In genomic region chr19:52923782-52924593, GRCh38 we compare ENCODE assay signal across 8 cellular contexts. TPM values are rescaled to one million over a fixed set of nuclear protein-coding genes. Genes with fewer than 3 reads are reported as not detected.
A peak's percentile ranks its signal among the peaks of the same experiment; 100 is the strongest.
DNase-seq lines count a peak whose midpoint lies in the region; ATAC-seq, FAIRE-seq and TF ChIP-seq lines count a peak whose summit lies in the region.

No MANE protein-coding gene starts in this region.

- H4K8ac ChIP-seq in H1 (ENCODE audit: extremely low read depth, insufficient read depth, low read length), result no peak overlapping the region

- H3K56ac ChIP-seq in H1 (replicated peaks; ENCODE audit: insufficient read length, low read depth, low read length), result no peak overlapping the region

- no peaks in the 10 kb centered on the region for H3K79me1 ChIP-seq in H1 (ENCODE audit: low read depth, low read length)

- intact Hi-C loops in Panc1 (cut with micrococcal nuclease; ENCODE audit: unreplicated experiment), result no loop called here

- H3K27ac ChIP-seq in Panc1 (ENCODE audit: low read length), result peak overlapping the region; percentile 77
- no peak overlapping the region for H3K27ac ChIP-seq in H1 (ENCODE audit: low read depth, low read length)

- H3K9ac ChIP-seq in H1 (replicated peaks in 1 of 4; ENCODE audit: extremely low read depth in 1 of 4, low read depth in 3 of 4, low read length in 3 of 4), result no peak overlapping the region

- in situ Hi-C loops in Panc1 (cut with HindIII; ENCODE audit: low pct_unique_long_range_greater_than_20kb, low sequenced_read_pairs), result no loop called here

- POLR2A ChIA-PET in Panc1 (lab: Charles Lee) (no interaction called here), H1 (lab: Charles Lee; ENCODE audit: partially characterized antibody) (interaction anchor here (0.6 to 1.9 kb wide), 7 partner anchors 13 to 313 kb away, joined by 3 to 5 read pairs (median 4); partner anchors contain the start of gene ZNF320)

- H3K4me1 ChIP-seq in Panc1 (ENCODE audit: control insufficient read depth, insufficient read depth, low read length), result peaks cover 5% of the 10 kb centered on the region; the same call in 1 of the 2 replicates
- H3K4me1 ChIP-seq in H1 (replicated peaks in 1 of 4; ENCODE audit: control insufficient read depth in 3 of 4, insufficient read depth in 4 of 4, low read length in 3 of 4), result peaks cover 0 to 8% (median 4%) of the 10 kb centered on the region in 4 experiments; a peak in 3 of 7 replicates

- TF ChIP-seq POLR2A in H1 (IDR thresholded peaks at IDR 0.05; ENCODE audit: control extremely low read depth in 1 of 2, low read depth in 2 of 2, low read length in 2 of 2), result no peak

- 0 out of 2 replicates have a peak overlapping the region, but pooled peaks have one; percentile 32 for H3K18ac ChIP-seq in H1 (ENCODE audit: extremely low read depth, low read length)

- H2BK120ac ChIP-seq in H1 (replicated peaks; ENCODE audit: low read depth, low read length), result no peak overlapping the region

- TF ChIP-seq CTCF in Panc1 (IDR thresholded peaks at IDR 0.05) (no peak), H1 (IDR thresholded peaks at IDR 0.05; ENCODE audit: control extremely low read depth in 1 of 3, insufficient read depth in 1 of 3, low read depth in 1 of 3, low read length in 3 of 3) (no peak)

- peak; percentile 57 for ATAC-seq in Panc1
- ATAC-seq in GM18907 (IDR thresholded peaks at IDR 0.05; ENCODE audit: unreplicated experiment), result no peak

- H4K20me1 ChIP-seq in H1 (replicated peaks in 1 of 2; ENCODE audit: control insufficient read depth in 1 of 2, insufficient read depth in 2 of 2, low read length in 2 of 2), result peaks cover 0 to 1% of the 10 kb centered on the region in 2 experiments

- no peak overlapping the region for H2BK20ac ChIP-seq in H1 (ENCODE audit: low read length)

- H3K36me3 ChIP-seq in Panc1 (ENCODE audit: control insufficient read depth, insufficient read depth, low read length) (peaks cover 2% of the 10 kb centered on the region; the same call in 1 of the 2 replicates), H1 (ENCODE audit: control insufficient read depth in 2 of 4, insufficient read depth in 4 of 4, low read length in 3 of 4) (peaks cover 0 to 12% (median 5%) of the 10 kb centered on the region in 4 experiments; a peak in 5 of 8 replicates)

- H3K79me2 ChIP-seq in H1 (ENCODE audit: control insufficient read depth in 1 of 2, insufficient read depth in 2 of 2, low read length in 2 of 2), result no peaks in the 10 kb centered on the region

- H3K9me3 ChIP-seq in Panc1 (ENCODE audit: control insufficient read depth, insufficient read depth, low read depth, low read length) (no peaks in the 10 kb centered on the region), H1 (ENCODE audit: insufficient read depth in 2 of 2, low read depth in 1 of 2, low read length in 1 of 2) (no peaks in the 10 kb centered on the region)

- H3K23me2 ChIP-seq in H1 (ENCODE audit: low read depth, low read length), result peaks cover 2% of the 10 kb centered on the region; the same call in 1 of the 2 replicates

- H4K91ac ChIP-seq in H1 (replicated peaks; ENCODE audit: insufficient read length, low read length), result no peak overlapping the region

- H3K14ac ChIP-seq in H1 (ENCODE audit: insufficient read length), result no peak overlapping the region

- TF ChIP-seq EP300 in H1 (IDR thresholded peaks at IDR 0.05; ENCODE audit: borderline replicate concordance in 1 of 2, low read depth in 2 of 2, low read length in 2 of 2), result no peak

- H3K4me3 ChIP-seq in GM08714 (ENCODE audit: low read length), result peak overlapping the region; percentile 95; the same call in 1 of the 2 replicates
- H3K4me3 ChIP-seq in Panc1 (ENCODE audit: low read depth in 2 of 2, low read length in 2 of 2), result peak overlapping the region; percentile 77 to 91
- peak overlapping the region in 3 of 4 experiments; percentile 14 to 94 (median 91); a peak in 4 of 8 replicates for H3K4me3 ChIP-seq in H1 (ENCODE audit: extremely low read depth in 1 of 4, insufficient read depth in 2 of 4, low read depth in 3 of 4, low read length in 4 of 4)

- H3K23ac ChIP-seq in H1 (ENCODE audit: insufficient read length), result no peak overlapping the region

- no TSS peak for BruUV-seq in Panc1 (replicated peaks; lab: Mats Ljungman, UMichigan)

- peak overlapping the region; percentile 60 to 71 for H3K4me2 ChIP-seq in H1 (ENCODE audit: insufficient read depth in 1 of 2, low read depth in 2 of 2, low read length in 2 of 2)

- WGBS in H1 (ENCODE audit: extremely low coverage in 1 of 2, insufficient coverage in 1 of 2, insufficient read length in 1 of 2, insufficient replicate concordance in 2 of 2, low coverage in 1 of 2, low lambda C conversion rate in 2 of 2, missing lambda C conversion rate in 1 of 2), 2 experiments, result 67% methylated on average over 18 of the region's 18 CpGs; no CpG with 5 or more reads in 1 of the 2 experiments

- CTCF ChIA-PET in Panc1 (lab: Charles Lee), result no interaction called here
- CTCF ChIA-PET in H1 (lab: Charles Lee; ENCODE audit: partially characterized antibody), result interaction anchor here (1.7 kb wide), 1 partner anchor 86 kb away, joined by 3 read pairs; no protein-coding TSS in a partner anchor

- no peak overlapping the region for H2BK12ac ChIP-seq in H1 (ENCODE audit: low read depth, low read length)

- no peak overlapping the region for H2BK15ac ChIP-seq in H1 (ENCODE audit: low read length)

- H2AFZ ChIP-seq in H1 (ENCODE audit: low read length), result no peak overlapping the region

- no peak overlapping the region for H2AK5ac ChIP-seq in H1 (ENCODE audit: low read depth, low read length)

- no peak overlapping the region for H3K4ac ChIP-seq in H1 (replicated peaks; ENCODE audit: insufficient read length, low read depth, low read length)

- no peaks in the 10 kb centered on the region for H3K27me3 ChIP-seq in Panc1 (ENCODE audit: control insufficient read depth, insufficient read depth, low read length)
- H3K27me3 ChIP-seq in H1 (replicated peaks in 1 of 4; ENCODE audit: control insufficient read depth in 3 of 4, extremely low read depth in 1 of 4, insufficient read depth in 3 of 4, low read length in 3 of 4), result no peaks in the 10 kb centered on the region; a peak in 1 of 7 replicates

- no peak for DNase-seq in Panc1 (ENCODE audit: low read depth, low spot score)
- peak in 1 of 2 experiments; percentile 55 for DNase-seq in H1 (ENCODE audit: low read depth in 1 of 2, low spot score in 2 of 2)
- peak; percentile 63 for DNase-seq in mucosa of gallbladder (ENCODE audit: low spot score)
- DNase-seq in globus pallidus (ENCODE audit: low spot score), result no peak
- DNase-seq in NCI-H187 (lab: John Stamatoyannopoulos, UW), result no peak
- no peak for DNase-seq in stimulated activated CD4-positive, alpha-beta T cell treated with anti-CD3 and anti-CD28 coated beads, Interleukin-4, amount 100 ng/mL, for 4 hours

- H2BK5ac ChIP-seq in H1 (ENCODE audit: low read depth, low read length), result no peak overlapping the region

- H4K5ac ChIP-seq in H1 (ENCODE audit: insufficient read length, low read depth, low read length), result no peak overlapping the region

- TF ChIP-seq RAD21 in H1 (IDR thresholded peaks at IDR 0.05 in 1 of 2, conservative IDR thresholded peaks at IDR 0.05 in 1 of 2; ENCODE audit: low read depth in 2 of 2, low read length in 2 of 2), result no peak

- no peak for FAIRE-seq in H1 (lab: Jason Lieb, UNC)

TF ChIP-seq in H1, 55 proteins besides CTCF, POLR2A, EP300 and RAD21:
- TF ChIP-seq ASH2L (IDR thresholded peaks at IDR 0.05; ENCODE audit: low read length) (no peak), CEBPB (IDR thresholded peaks at IDR 0.05; ENCODE audit: low read depth, low read length) (peak; percentile 52; the same call in 1 of the 2 replicates)

RNA-seq across cellular contexts. Expression of gene ZNF888, which starts 0.8 kb away (rescaled TPM):
- total RNA-seq in Panc1 (2021; ENCODE audit: unreplicated experiment) (7.4 TPM), mucosa of gallbladder (39.0 TPM)
- 2.3 TPM for polyA plus RNA-seq in Panc1 (2012; ENCODE audit: insufficient read length)
- total RNA-seq in H1 (2021; fragmentation: NEBNext Ultra II Directional; extraction: Animal tissue kit (Norgen Biotek cat#: 25700)), result 8.6 and 8.7 TPM in 2 replicates
- polyA plus RNA-seq in H1 (2011; rRNA removed), result 0.86 and 1.1 TPM in 2 replicates
- polyA plus RNA-seq in H1 (2011; cell fraction: cytosol; rRNA removed), result 2.0 TPM
- polyA plus RNA-seq in H1 (2011; cell fraction: nucleus; rRNA removed), result 1.4 TPM
- 3.6 to 5.7 TPM (median 3.9 TPM) in 4 replicates for polyA plus RNA-seq in H1 (2012, experiment 1 of 2)
- 0.35 TPM for polyA plus RNA-seq in H1 (2012, experiment 2 of 2)
- polyA plus RNA-seq in H1 (2013, experiment 1 of 2), result 3.7 TPM
- 3.5 TPM for polyA plus RNA-seq in H1 (2013, experiment 2 of 2)
- polyA minus RNA-seq in H1 (2011; rRNA and poly(A)+ RNA removed), result 9.5 and 11.2 TPM in 2 replicates
- 7.4 TPM for polyA minus RNA-seq in H1 (2011; cell fraction: cytosol; rRNA and poly(A)+ RNA removed)
- 6.6 TPM for polyA minus RNA-seq in H1 (2011; cell fraction: nucleus; rRNA and poly(A)+ RNA removed)

RNA-seq across cellular contexts. Expression of gene ZNF320, which starts 26.6 kb away (rescaled TPM):
- 10.2 TPM for total RNA-seq in Panc1 (2021; ENCODE audit: unreplicated experiment)
- 5.9 TPM for polyA plus RNA-seq in Panc1 (2012; ENCODE audit: insufficient read length)
- total RNA-seq in H1 (2021; fragmentation: NEBNext Ultra II Directional; extraction: Animal tissue kit (Norgen Biotek cat#: 25700)), result 22.7 and 26.8 TPM in 2 replicates
- polyA plus RNA-seq in H1 (2011; rRNA removed), result 20.6 and 20.8 TPM in 2 replicates
- 21.2 TPM for polyA plus RNA-seq in H1 (2011; cell fraction: cytosol; rRNA removed)
- 22.2 TPM for polyA plus RNA-seq in H1 (2011; cell fraction: nucleus; rRNA removed)
- 14.0 to 23.4 TPM (median 14.2 TPM) in 4 replicates for polyA plus RNA-seq in H1 (2012, experiment 1 of 2)
- 2.8 TPM for polyA plus RNA-seq in H1 (2012, experiment 2 of 2)
- 9.8 TPM for polyA plus RNA-seq in H1 (2013, experiment 1 of 2)
- 10.3 TPM for polyA plus RNA-seq in H1 (2013, experiment 2 of 2)
- polyA minus RNA-seq in H1 (2011; rRNA and poly(A)+ RNA removed), result 36.3 and 36.4 TPM in 2 replicates
- 21.6 TPM for polyA minus RNA-seq in H1 (2011; cell fraction: cytosol; rRNA and poly(A)+ RNA removed)
- 27.0 TPM for polyA minus RNA-seq in H1 (2011; cell fraction: nucleus; rRNA and poly(A)+ RNA removed)
- total RNA-seq in mucosa of gallbladder, result 39.9 TPM

RNA-seq across cellular contexts. Expression of gene ZNF816, which starts 38.7 kb away (rescaled TPM):
- 7.1 TPM for total RNA-seq in Panc1 (2021; ENCODE audit: unreplicated experiment)
- polyA plus RNA-seq in Panc1 (2012; ENCODE audit: insufficient read length), result 3.2 TPM
- total RNA-seq in H1 (2021; fragmentation: NEBNext Ultra II Directional; extraction: Animal tissue kit (Norgen Biotek cat#: 25700)), result 12.2 and 13.2 TPM in 2 replicates
- 2.4 and 2.7 TPM in 2 replicates for polyA plus RNA-seq in H1 (2011; rRNA removed)
- 4.5 TPM for polyA plus RNA-seq in H1 (2011; cell fraction: cytosol; rRNA removed)
- 2.7 TPM for polyA plus RNA-seq in H1 (2011; cell fraction: nucleus; rRNA removed)
- polyA plus RNA-seq in H1 (2012, experiment 1 of 2), result 4.8 to 10.1 TPM (median 5.3 TPM) in 4 replicates
- 1.4 TPM for polyA plus RNA-seq in H1 (2012, experiment 2 of 2)
- 7.3 TPM for polyA plus RNA-seq in H1 (2013, experiment 1 of 2)
- 6.4 TPM for polyA plus RNA-seq in H1 (2013, experiment 2 of 2)
- polyA minus RNA-seq in H1 (2011; rRNA and poly(A)+ RNA removed), result 12.2 and 21.9 TPM in 2 replicates
- 12.7 TPM for polyA minus RNA-seq in H1 (2011; cell fraction: cytosol; rRNA and poly(A)+ RNA removed)
- 19.6 TPM for polyA minus RNA-seq in H1 (2011; cell fraction: nucleus; rRNA and poly(A)+ RNA removed)
- total RNA-seq in mucosa of gallbladder, result 26.8 TPM
